15 cellular contexts compared by ENCODE assay signal in the genomic region with DNA sequence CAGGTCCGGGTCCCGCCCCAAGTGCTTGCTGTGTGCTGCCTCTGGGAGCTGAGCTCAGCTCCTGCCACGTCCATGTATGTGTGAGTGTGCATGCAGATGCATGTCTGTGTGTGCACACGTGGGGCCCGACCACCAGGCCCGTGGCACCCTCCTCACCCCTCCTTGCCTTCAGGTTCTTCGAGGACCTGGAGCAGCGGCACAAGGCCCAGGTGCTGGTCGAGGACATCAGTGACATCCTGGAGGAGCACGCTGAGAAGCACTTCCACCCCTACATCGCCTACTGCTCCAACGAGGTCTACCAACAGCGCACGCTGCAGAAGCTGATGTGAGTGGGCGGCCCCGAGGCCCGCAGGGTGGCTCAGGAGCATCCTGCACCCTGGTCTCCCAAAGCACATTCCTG. TPM values are rescaled to one million over a fixed set of nuclear protein-coding genes. Genes with fewer than 3 reads are reported as not detected.
"Had no signal": no experiment of that assay in that cellular context is flagged by ENCODE, and none has a peak within 500 bp of the region (broad histone marks: within the 10 kb centered on the region; RNA-seq: fewer than 3 reads in every experiment).

No MANE protein-coding gene starts in this region.

- H3K9me3 ChIP-seq: ovary had no signal

- ATAC-seq: activated T-cell treated with anti-CD3 and anti-CD28 coated beads, Interleukin-2, amount 50 U/mL, for 72 hours had no signal

- H3K27me3 Mint-ChIP-seq: activated B cell treated with CpG ODN at 0.5 μM for 24 hours; activated CD4-positive, alpha-beta T cell treated with anti-CD3 and anti-CD28 coated beads, Interleukin-2, amount 10 ng/mL, durations not matched to agents 24 days and 14 days; activated naive CD8-positive, alpha-beta T cell had no signal

- H3K4me3 ChIP-seq: ovary had no signal

- DNase-seq: activated B cell treated with CpG ODN at 0.5 μM for 24 hours; activated CD4-positive, alpha-beta T cell treated with anti-CD3 and anti-CD28 coated beads, Interleukin-2, amount 10 ng/mL, durations not matched to agents 24 days and 14 days; activated CD8-positive, alpha-beta memory T cell treated with anti-CD3 and anti-CD28 coated beads, Interleukin-2, amount 50 U/mL, for 48 hours; activated gamma-delta T cell treated with Interleukin-2 at 50 U/mL for 16 hours; activated T-cell treated with anti-CD3 and anti-CD28 coated beads, Interleukin-2, amount 50 U/mL, for 72 hours; erythroblast; hippocampal formation; ovary; stimulated activated CD4-positive, alpha-beta T cell treated with anti-CD3 and anti-CD28 coated beads, Interleukin-4, amount 100 ng/mL, for 24 hours; stimulated activated naive CD4-positive, alpha-beta T cell; SW 1271; trophoblast cell had no signal

- H3K27ac ChIP-seq: ovary had no signal

- H3K36me3 ChIP-seq: ovary had no signal

- H3K27me3 ChIP-seq: ovary had no signal

- H3K36me3 Mint-ChIP-seq: activated naive CD8-positive, alpha-beta T cell had no signal

- H3K9me3 Mint-ChIP-seq: activated B cell treated with CpG ODN at 0.5 μM for 24 hours; activated T-cell treated with anti-CD3 and anti-CD28 coated beads, Interleukin-2, amount 50 U/mL, for 72 hours; neural crest cell; T-helper 2 cell treated with Interferon-gamma antibody and Interleukin-4, amounts not matched to agents 5 μg/mL and 100 μg/mL, for 36 hours had no signal

- H3K4me3 Mint-ChIP-seq: activated B cell treated with CpG ODN at 0.5 μM for 24 hours; activated CD4-positive, alpha-beta T cell treated with anti-CD3 and anti-CD28 coated beads, Interleukin-2, amount 10 ng/mL, durations not matched to agents 24 days and 14 days; activated naive CD8-positive, alpha-beta T cell; activated T-cell treated with anti-CD3 and anti-CD28 coated beads, Interleukin-2, amount 50 U/mL, for 72 hours; T-helper 2 cell treated with Interferon-gamma antibody and Interleukin-4, amounts not matched to agents 5 μg/mL and 100 μg/mL, for 36 hours had no signal

- H3K27ac Mint-ChIP-seq: activated B cell treated with CpG ODN at 0.5 μM for 24 hours; activated CD4-positive, alpha-beta T cell treated with anti-CD3 and anti-CD28 coated beads, Interleukin-2, amount 10 ng/mL, durations not matched to agents 24 days and 14 days; activated naive CD8-positive, alpha-beta T cell; activated T-cell treated with anti-CD3 and anti-CD28 coated beads, Interleukin-2, amount 50 U/mL, for 72 hours; T-helper 2 cell treated with Interferon-gamma antibody and Interleukin-4, amounts not matched to agents 5 μg/mL and 100 μg/mL, for 36 hours had no signal

- H3K4me1 Mint-ChIP-seq: activated B cell treated with CpG ODN at 0.5 μM for 24 hours had no signal

RNA-seq across cellular contexts. Expression of gene ARHGEF16, which starts 18.4 kb away (rescaled TPM):
- total RNA-seq: activated B cell treated with CpG ODN at 0.5 μM for 24 hours; activated CD4-positive, alpha-beta T cell treated with anti-CD3 and anti-CD28 coated beads, Interleukin-2, amount 10 ng/mL, durations not matched to agents 24 days and 14 days had no signal
